ENCODE assay signal across 9 cellular contexts in the genomic region with DNA sequence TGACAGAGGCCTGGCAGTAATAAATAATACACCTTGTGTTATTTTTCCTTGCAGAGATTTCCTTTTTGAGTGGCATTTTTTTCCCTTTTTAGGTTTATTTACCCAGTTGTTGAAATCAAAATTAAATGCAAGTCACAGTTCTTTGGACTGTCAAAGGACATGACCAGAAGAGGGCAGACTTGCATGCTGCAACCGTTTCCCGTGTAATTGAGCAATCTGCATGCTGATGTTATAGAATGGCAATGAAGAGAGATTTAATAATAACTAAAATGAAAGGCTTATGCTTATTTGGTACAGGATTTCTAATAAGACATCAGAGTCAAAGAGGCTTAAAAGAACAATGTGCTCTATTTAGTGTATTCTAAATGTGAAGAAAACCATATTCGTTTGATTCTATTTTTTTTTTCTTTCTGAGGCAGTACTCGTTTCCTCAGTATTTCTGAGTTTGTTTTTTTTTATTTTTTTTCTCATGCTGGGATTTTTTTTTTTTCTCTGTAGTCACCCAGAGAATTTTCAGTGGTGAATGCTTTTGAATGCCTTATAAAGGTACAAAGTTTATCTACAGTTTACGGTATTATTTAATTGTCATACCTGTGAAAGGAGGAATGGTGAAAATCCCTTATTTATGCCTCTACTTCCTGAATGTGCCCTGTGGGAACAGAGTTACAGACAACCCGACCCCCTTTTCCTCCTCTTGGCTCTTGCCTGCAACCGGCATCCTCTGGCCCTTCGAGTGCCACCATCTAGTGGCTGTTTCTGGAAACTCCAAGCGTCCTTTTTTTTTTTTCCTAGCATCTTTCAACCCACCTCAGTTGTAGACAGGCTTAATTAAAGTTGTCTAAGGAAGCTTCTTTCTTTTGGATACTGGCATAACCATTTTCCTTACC.
A peak's percentile ranks its signal among the peaks of the same experiment; 100 is the strongest.
DNase-seq lines count a peak whose midpoint lies in the region; ATAC-seq and TF ChIP-seq lines count a peak whose summit lies in the region.
"Had no signal": no experiment of that assay in that cellular context is flagged by ENCODE, and none has a peak within 500 bp of the region (broad histone marks: within the 10 kb centered on the region; RNA-seq: fewer than 3 reads in every experiment).

No MANE protein-coding gene starts in this region.

- H3K27ac Mint-ChIP-seq in endodermal cell = peak overlapping the region; percentile 87
- H3K27ac Mint-ChIP-seq: dendritic cell treated with granulocyte-macrophage colony-stimulating factor and Interleukin-4, amounts not matched to agents 40 ng/mL and 50 ng/mL, for 4 days had no signal

- H3K27me3 ChIP-seq in KMS-11 (ENCODE audit: insufficient read depth, low read depth) = no peaks in the 10 kb centered on the region
- no peaks in the 10 kb centered on the region for H3K27me3 ChIP-seq in endodermal cell (ENCODE audit: control insufficient read depth, insufficient read depth, low read length, poor library complexity, severe bottlenecking)
- H3K27me3 ChIP-seq in spleen (replicated peaks in 1 of 7) = peaks cover 0 to 20% (median 0%) of the 10 kb centered on the region in 7 donors

- H3K4me2 ChIP-seq in KMS-11 = peak overlapping the region; percentile 83

- no peaks in the 10 kb centered on the region for H3K79me2 ChIP-seq in KMS-11 (ENCODE audit: insufficient read depth, low read depth)

- peak overlapping the region; percentile 46 for H3K4me3 Mint-ChIP-seq in endodermal cell
- H3K4me3 Mint-ChIP-seq: dendritic cell treated with granulocyte-macrophage colony-stimulating factor and Interleukin-4, amounts not matched to agents 40 ng/mL and 50 ng/mL, for 4 days had no signal

- H3K27ac ChIP-seq in KMS-11 (no peak overlapping the region), endodermal cell (ENCODE audit: low read depth, low read length) (peak overlapping the region; percentile 5), mesodermal cell (ENCODE audit: low read depth, low read length, severe bottlenecking) (peak overlapping the region; percentile 52), spleen (no peak overlapping the region)

- in situ Hi-C loops in G401 (cut with HindIII; ENCODE audit: low sequenced_read_pairs) = no loop called here

- TF ChIP-seq POLR2A in spleen (IDR thresholded peaks at IDR 0.05) = no peak

- TF ChIP-seq CTCF in KMS-11 (conservative IDR thresholded peaks at IDR 0.05; ENCODE audit: low read depth, low read length) (peak; percentile 68), endodermal cell (conservative IDR thresholded peaks at IDR 0.05) (peak; percentile 86), spleen (IDR thresholded peaks at IDR 0.05 in 8 of 11, conservative IDR thresholded peaks at IDR 0.05 in 3 of 11) (peak in 4 of 11 experiments; percentile 12 to 34 (median 20))

- H3K9ac ChIP-seq in KMS-11 (no peak overlapping the region; the same call in 1 of the 2 replicates), endodermal cell (ENCODE audit: extremely low read depth, low read length, poor library complexity, severe bottlenecking) (no peak overlapping the region)

- peak overlapping the region; percentile 53 for H2AFZ ChIP-seq in KMS-11 (ENCODE audit: low read depth)

- H3K36me3 ChIP-seq in KMS-11 (ENCODE audit: insufficient read depth) (no peaks in the 10 kb centered on the region), endodermal cell (ENCODE audit: control insufficient read depth, insufficient read depth, low read length) (no peaks in the 10 kb centered on the region), mesodermal cell (ENCODE audit: control insufficient read depth, insufficient read depth, low read length) (no peaks in the 10 kb centered on the region), spleen (no peaks in the 10 kb centered on the region)

- intact Hi-C loops in spleen (cut with DNase I; ENCODE audit: low total_unique reads) = no loop called here

- ATAC-seq in GM21423 (IDR thresholded peaks at IDR 0.05; ENCODE audit: unreplicated experiment) = peak; percentile 74

- no peaks in the 10 kb centered on the region for H4K20me1 ChIP-seq in KMS-11 (ENCODE audit: insufficient read depth)

- H3K4me3 ChIP-seq in KMS-11 (IDR thresholded peaks at IDR 0.05; ENCODE audit: insufficient read depth, low read depth, low read length) (no peak overlapping the region), endodermal cell (ENCODE audit: low read length) (peak overlapping the region; percentile 37), mesodermal cell (ENCODE audit: extremely low read depth, insufficient read depth, low read length, poor library complexity, severe bottlenecking) (no peak overlapping the region), spleen (no peak overlapping the region)

- H3K36me3 Mint-ChIP-seq in endodermal cell (ENCODE audit: low read depth) = no peaks in the 10 kb centered on the region

- peaks cover 3% of the 10 kb centered on the region for H3K27me3 Mint-ChIP-seq in endodermal cell (ENCODE audit: insufficient read depth)

- H3K4me1 ChIP-seq in KMS-11 (ENCODE audit: low read depth, poor library complexity, severe bottlenecking) = peaks cover 25% of the 10 kb centered on the region
- no peaks in the 10 kb centered on the region for H3K4me1 ChIP-seq in endodermal cell (ENCODE audit: control insufficient read depth, insufficient read depth, low read length)
- no peaks in the 10 kb centered on the region for H3K4me1 ChIP-seq in mesodermal cell (ENCODE audit: control insufficient read depth, insufficient read depth, low read length, poor library complexity, severe bottlenecking)
- H3K4me1 ChIP-seq in spleen = no peaks in the 10 kb centered on the region

- no peaks in the 10 kb centered on the region for H3K9me3 ChIP-seq in endodermal cell (ENCODE audit: control insufficient read depth, low read length)
- H3K9me3 ChIP-seq in mesodermal cell (ENCODE audit: control insufficient read depth, low read length) = no peaks in the 10 kb centered on the region
- H3K9me3 ChIP-seq in spleen = no peaks in the 10 kb centered on the region

- no peaks in the 10 kb centered on the region for H3K9me3 Mint-ChIP-seq in endodermal cell
- H3K9me3 Mint-ChIP-seq: dendritic cell treated with granulocyte-macrophage colony-stimulating factor and Interleukin-4, amounts not matched to agents 40 ng/mL and 50 ng/mL, for 4 days had no signal

- peak; percentile 76 for DNase-seq in G401 (ENCODE audit: low spot score)
- DNase-seq in RKO (ENCODE audit: low spot score) = peak; percentile 74
- DNase-seq in endodermal cell = peak; percentile 85
- DNase-seq in spleen = no peak
- no peak for DNase-seq in GM19240 (ENCODE audit: insufficient read length, low spot score)

- WGBS in endodermal cell (ENCODE audit: insufficient coverage in 1 of 2, insufficient read length in 1 of 2), 2 experiments = 0 to 8% methylated on average over 5 to 9 of the region's 9 CpGs
- 0% methylated on average over 3 to 4 of the region's 9 CpGs for WGBS in mesodermal cell (ENCODE audit: insufficient coverage in 2 of 2), 2 experiments
- WGBS in spleen, 5 donors = 4 to 6% (median 6%) methylated on average over 9 of the region's 9 CpGs

- peaks cover 5% of the 10 kb centered on the region for H3K4me1 Mint-ChIP-seq in endodermal cell

Comparison
In these comparisons a context has a peak if more than half of its experiments do, and no peak if none do; other contexts are left out.
1. DNase-seq: peak in G401 (single experiment), RKO (single experiment) and endodermal cell (single experiment); none in spleen (single experiment) and GM19240 (single experiment).
2. H3K27ac ChIP-seq: peak in endodermal cell (single experiment) and mesodermal cell (single experiment); none in KMS-11 (single experiment) and spleen (0 of 8).